21 cellular contexts compared by ENCODE assay signal in genomic region chr15:26201177-26201858, GRCh38.
DNase-seq lines count a peak whose midpoint lies in the region; ATAC-seq, FAIRE-seq and TF ChIP-seq lines count a peak whose summit lies in the region.
"Had no signal": no experiment of that assay in that cellular context is flagged by ENCODE, and none has a peak within 500 bp of the region (broad histone marks: within the 10 kb centered on the region; RNA-seq: fewer than 3 reads in every experiment).

No MANE protein-coding gene starts in this region.

- ATAC-seq in sciatic nerve, result no peak

- no peaks in the 10 kb centered on the region for H3K9me3 Mint-ChIP-seq in neural progenitor cell

- H2BK20ac ChIP-seq in H1 (ENCODE audit: low read length), result peak overlapping the region; percentile 97; the same call in 1 of the 2 replicates

- TF ChIP-seq CTCF in H1 (IDR thresholded peaks at IDR 0.05; ENCODE audit: control extremely low read depth in 1 of 3, insufficient read depth in 1 of 3, low read depth in 1 of 3, low read length in 3 of 3), result no peak
- no peak for TF ChIP-seq CTCF in neural progenitor cell (IDR thresholded peaks at IDR 0.05)
- no peak for TF ChIP-seq CTCF in thyroid gland (IDR thresholded peaks at IDR 0.05)

- intact Hi-C loops in sciatic nerve (cut with DNase I) (no loop called here), thyroid gland (cut with DNase I) (loop anchor here (10.0 kb wide), 1 partner anchor 227 kb away; no protein-coding TSS in a partner anchor)

- 0 out of 2 replicates have a peak overlapping the region, but pooled peaks have one; percentile 56 for H2AK5ac ChIP-seq in H1 (ENCODE audit: low read depth, low read length)

- CTCF ChIA-PET in H1 (lab: Charles Lee; ENCODE audit: partially characterized antibody), result interaction anchor here (1.8 to 2.4 kb wide), 3 partner anchors 12 to 60 kb away, joined by 5 to 9 read pairs (median 7); no protein-coding TSS in a partner anchor

- H3K56ac ChIP-seq in H1 (replicated peaks; ENCODE audit: insufficient read length, low read depth, low read length), result no peak overlapping the region

- H4K20me1 ChIP-seq in H1 (replicated peaks in 1 of 2; ENCODE audit: control insufficient read depth in 1 of 2, insufficient read depth in 2 of 2, low read length in 2 of 2) (no peaks in the 10 kb centered on the region), neural progenitor cell (ENCODE audit: low read depth) (no peaks in the 10 kb centered on the region)

- TF ChIP-seq POLR2A in H1 (IDR thresholded peaks at IDR 0.05; ENCODE audit: control extremely low read depth in 1 of 2, low read depth in 2 of 2, low read length in 2 of 2) (no peak), thyroid gland (IDR thresholded peaks at IDR 0.05) (no peak)

- no peaks in the 10 kb centered on the region for H3K79me1 ChIP-seq in H1 (ENCODE audit: low read depth, low read length)

- WGBS in H1 (ENCODE audit: extremely low coverage in 1 of 2, insufficient coverage in 1 of 2, insufficient read length in 1 of 2, insufficient replicate concordance in 2 of 2, low coverage in 1 of 2, low lambda C conversion rate in 2 of 2, missing lambda C conversion rate in 1 of 2), 2 experiments, result 54% methylated on average over 9 of the region's 9 CpGs; no CpG with 5 or more reads in 1 of the 2 experiments
- WGBS in thyroid gland, 2 donors, result 62 to 63% methylated on average over 9 of the region's 9 CpGs

- no peaks in the 10 kb centered on the region for H3K23me2 ChIP-seq in H1 (ENCODE audit: low read depth, low read length)

- H3K36me3 Mint-ChIP-seq in neural progenitor cell, result no peaks in the 10 kb centered on the region

- H3K27ac ChIP-seq in H1 (ENCODE audit: low read depth, low read length) (no peak overlapping the region), neural progenitor cell (no peak overlapping the region), thyroid gland (no peak overlapping the region)
- H3K27ac ChIP-seq: 22Rv1, C4-2B, GM23248 had no signal

- peak; percentile 16 for DNase-seq in DMS153 (lab: John Stamatoyannopoulos, UW)
- DNase-seq in DMS153 treated with DMSO at 0.1 percent for 48 hours (lab: John Stamatoyannopoulos, UW; ENCODE audit: unreplicated experiment), result no peak
- DNase-seq in NCI-H2029 treated with DMSO at 0.1 percent for 48 hours (lab: John Stamatoyannopoulos, UW), result peak; percentile 13
- DNase-seq in H1 (ENCODE audit: low read depth in 1 of 2, low spot score in 2 of 2), result no peak
- DNase-seq in neural progenitor cell (ENCODE audit: low spot score), result peak; percentile 12
- no peak for DNase-seq in sciatic nerve (ENCODE audit: low spot score)
- no peak for DNase-seq in thyroid gland
- no peak for DNase-seq in HPDE6-E6E7 (ENCODE audit: extremely low spot score)
- DNase-seq: AML-193; DMS 273 treated with DMSO at 0.1 percent for 48 hours; GDM1; GM23248; KG1; NCI-H1436; NCI-H1930; NCI-H524 treated with DMSO at 0.1 percent for 48 hours; NK-92 treated with Interleukin-12 subunit alpha and Interleukin-12 subunit beta, amount 100 ng/mL, for 24 hours; Right ventricle myocardium superior; SW 1271 had no signal

- H3K79me2 ChIP-seq in H1 (ENCODE audit: control insufficient read depth in 1 of 2, insufficient read depth in 2 of 2, low read length in 2 of 2) (no peaks in the 10 kb centered on the region), neural progenitor cell (ENCODE audit: low read depth) (no peaks in the 10 kb centered on the region)

- H4K91ac ChIP-seq in H1 (replicated peaks; ENCODE audit: insufficient read length, low read length), result peak overlapping the region; percentile 39

- H3K9me3 ChIP-seq in H1 (ENCODE audit: insufficient read depth in 2 of 2, low read depth in 1 of 2, low read length in 1 of 2) (no peaks in the 10 kb centered on the region), neural progenitor cell (ENCODE audit: low read depth) (no peaks in the 10 kb centered on the region), thyroid gland (no peaks in the 10 kb centered on the region)

- peak overlapping the region; percentile 54; the same call in 1 of the 2 replicates for H2BK15ac ChIP-seq in H1 (ENCODE audit: low read length)

- peak overlapping the region; percentile 61 for H3K18ac ChIP-seq in H1 (ENCODE audit: extremely low read depth, low read length)

- peaks cover 9% of the 10 kb centered on the region for H3K27me3 Mint-ChIP-seq in neural progenitor cell (ENCODE audit: insufficient read depth, low read depth)

- H3K27me3 ChIP-seq in H1 (replicated peaks in 1 of 4; ENCODE audit: control insufficient read depth in 3 of 4, extremely low read depth in 1 of 4, insufficient read depth in 3 of 4, low read length in 3 of 4), result peaks cover 0 to 8% (median 0%) of the 10 kb centered on the region in 4 experiments; a peak in 3 of 7 replicates
- H3K27me3 ChIP-seq in neural progenitor cell, result peaks cover 21% of the 10 kb centered on the region
- no peaks in the 10 kb centered on the region for H3K27me3 ChIP-seq in thyroid gland

- H3K4me3 Mint-ChIP-seq in neural progenitor cell, result no peak overlapping the region

- H3K4ac ChIP-seq in H1 (replicated peaks; ENCODE audit: insufficient read length, low read depth, low read length), result no peak overlapping the region

- peak; percentile 55 for FAIRE-seq in H1 (lab: Jason Lieb, UNC)

- H2BK5ac ChIP-seq in H1 (ENCODE audit: low read depth, low read length), result peak overlapping the region; percentile 84; the same call in 1 of the 2 replicates

- H3K14ac ChIP-seq in H1 (ENCODE audit: insufficient read length), result no peak overlapping the region

- no peak for TF ChIP-seq RAD21 in H1 (IDR thresholded peaks at IDR 0.05 in 1 of 2, conservative IDR thresholded peaks at IDR 0.05 in 1 of 2; ENCODE audit: low read depth in 2 of 2, low read length in 2 of 2)

- no peak overlapping the region for H2BK120ac ChIP-seq in H1 (replicated peaks; ENCODE audit: low read depth, low read length)

- no peak overlapping the region for H3K23ac ChIP-seq in H1 (ENCODE audit: insufficient read length)

- peak overlapping the region; percentile 86; the same call in 1 of the 2 replicates for H2BK12ac ChIP-seq in H1 (ENCODE audit: low read depth, low read length)

- H3K27ac Mint-ChIP-seq in neural progenitor cell, result no peak overlapping the region

- H3K4me1 ChIP-seq in H1 (replicated peaks in 1 of 4; ENCODE audit: control insufficient read depth in 3 of 4, insufficient read depth in 4 of 4, low read length in 3 of 4) (peaks cover 8 to 19% (median 14%) of the 10 kb centered on the region in 4 experiments), neural progenitor cell (peaks cover 39% of the 10 kb centered on the region), thyroid gland (no peaks in the 10 kb centered on the region)

- H2AFZ ChIP-seq in H1 (ENCODE audit: low read length) (no peak overlapping the region), neural progenitor cell (replicated peaks) (peak overlapping the region; percentile 34)
- H2AFZ ChIP-seq: GM23248 had no signal

- H3K9ac ChIP-seq in H1 (replicated peaks in 1 of 4; ENCODE audit: extremely low read depth in 1 of 4, low read depth in 3 of 4, low read length in 3 of 4), result no peak overlapping the region
- H3K9ac ChIP-seq in neural progenitor cell, result no peak overlapping the region
- H3K9ac ChIP-seq: GM23248 had no signal

- POLR2A ChIA-PET in H1 (lab: Charles Lee; ENCODE audit: partially characterized antibody), result interaction anchor here (1.4 to 2.6 kb wide), 2 partner anchors 34 to 41 kb away, joined by 3 to 10 read pairs; no protein-coding TSS in a partner anchor

- no peak overlapping the region for H4K5ac ChIP-seq in H1 (ENCODE audit: insufficient read length, low read depth, low read length)

- H3K4me1 Mint-ChIP-seq in neural progenitor cell, result peaks cover 39% of the 10 kb centered on the region

- H3F3A ChIP-seq in neural progenitor cell (ENCODE audit: low read depth), result peaks cover 10% of the 10 kb centered on the region

- no peak overlapping the region for H4K8ac ChIP-seq in H1 (ENCODE audit: extremely low read depth, insufficient read depth, low read length)

- H3K4me2 ChIP-seq in H1 (ENCODE audit: insufficient read depth in 1 of 2, low read depth in 2 of 2, low read length in 2 of 2), result peak overlapping the region; percentile 36 to 41; a peak in 3 of 4 replicates
- H3K4me2 ChIP-seq in neural progenitor cell, result peak overlapping the region; percentile 11

- TF ChIP-seq EP300 in H1 (IDR thresholded peaks at IDR 0.05; ENCODE audit: borderline replicate concordance in 1 of 2, low read depth in 2 of 2, low read length in 2 of 2), result no peak

- no peaks in the 10 kb centered on the region for H3K36me3 ChIP-seq in H1 (ENCODE audit: control insufficient read depth in 2 of 4, insufficient read depth in 4 of 4, low read length in 3 of 4)
- no peaks in the 10 kb centered on the region for H3K36me3 ChIP-seq in neural progenitor cell
- no peaks in the 10 kb centered on the region for H3K36me3 ChIP-seq in thyroid gland

- H3K4me3 ChIP-seq in H1 (ENCODE audit: extremely low read depth in 1 of 4, insufficient read depth in 2 of 4, low read depth in 3 of 4, low read length in 4 of 4), result no peak overlapping the region; a peak in 1 of 8 replicates
- no peak overlapping the region for H3K4me3 ChIP-seq in neural progenitor cell
- no peak overlapping the region for H3K4me3 ChIP-seq in thyroid gland (replicated peaks in 1 of 3)
- H3K4me3 ChIP-seq: GM23248 had no signal

TF ChIP-seq in H1, 55 proteins besides CTCF, POLR2A, EP300 and RAD21 (continues in another document):
- TF ChIP-seq USF2 (IDR thresholded peaks at IDR 0.05; ENCODE audit: low read length), result no peak
- TF ChIP-seq SIRT6 (IDR thresholded peaks at IDR 0.05; ENCODE audit: low read length), result no peak
- TF ChIP-seq TCF12 (IDR thresholded peaks at IDR 0.05; ENCODE audit: low read depth, low read length), result 0 out of 2 replicates have a peak, but pooled peaks have one; percentile 77
- TF ChIP-seq NRF1 (IDR thresholded peaks at IDR 0.05; ENCODE audit: low read depth, low read length), result no peak
- no peak for TF ChIP-seq CTBP2 (IDR thresholded peaks at IDR 0.05; ENCODE audit: borderline replicate concordance, insufficient read depth, insufficient read length, low read length)
- no peak for TF ChIP-seq CHD2 (IDR thresholded peaks at IDR 0.05; ENCODE audit: low read length)
- TF ChIP-seq YY1 (IDR thresholded peaks at IDR 0.05; ENCODE audit: low read depth, low read length), result no peak
- TF ChIP-seq ZNF274 (IDR thresholded peaks at IDR 0.05; ENCODE audit: borderline replicate concordance, extremely low read depth, low read length), result no peak
- no peak for TF ChIP-seq BCL11A (IDR thresholded peaks at IDR 0.05; ENCODE audit: low read depth in 2 of 2, low read length in 2 of 2)
- peak; percentile 59; the same call in 1 of the 2 replicates for TF ChIP-seq MAX (IDR thresholded peaks at IDR 0.05)

Comparison
In these comparisons a context has a peak if more than half of its experiments do, and no peak if none do; other contexts are left out.
1. DNase-seq: peak in DMS153 (single experiment), NCI-H2029 treated with DMSO at 0.1 percent for 48 hours (single experiment) and neural progenitor cell (single experiment); none in DMS153 treated with DMSO at 0.1 percent for 48 hours (single experiment), H1 (0 of 2), sciatic nerve (single experiment), thyroid gland (0 of 2) and HPDE6-E6E7 (single experiment).